Comparison of ENCODE assay signal across 16 cellular contexts in genomic region chr3:51245871-51246270, GRCh38.
DNase-seq lines count a peak whose midpoint lies in the region; ATAC-seq and TF ChIP-seq lines count a peak whose summit lies in the region.
"Had no signal": no experiment of that assay in that cellular context is flagged by ENCODE, and none has a peak within 500 bp of the region (broad histone marks: within the 10 kb centered on the region; RNA-seq: fewer than 3 reads in every experiment).

No MANE protein-coding gene starts in this region.

- H3K4me2 ChIP-seq in PC-9: no peak overlapping the region; the same call in 1 of the 2 replicates
- H3K4me2 ChIP-seq: GM23338 had no signal

- no peaks in the 10 kb centered on the region for H4K20me1 ChIP-seq in PC-9 (ENCODE audit: insufficient read depth)

- TF ChIP-seq CTCF in BJ (IDR thresholded peaks at IDR 0.05; ENCODE audit: insufficient read depth, low read depth, low read length): no peak
- TF ChIP-seq CTCF in HFFc6 (IDR thresholded peaks at IDR 0.05): no peak
- no peak for TF ChIP-seq CTCF in PC-9 (conservative IDR thresholded peaks at IDR 0.05)
- TF ChIP-seq CTCF in vagina (IDR thresholded peaks at IDR 0.05): no peak

- H2AFZ ChIP-seq in PC-9: no peak overlapping the region
- H2AFZ ChIP-seq: GM23338 had no signal

- no peaks in the 10 kb centered on the region for H3K9me2 ChIP-seq in PC-9 (ENCODE audit: insufficient read depth)

- no peak overlapping the region for H3K27ac Mint-ChIP-seq in HFFc6
- no peak overlapping the region for H3K27ac Mint-ChIP-seq in activated CD8-positive, alpha-beta T cell treated with anti-CD3 and anti-CD28 coated beads, Interleukin-2, amount 10 ng/mL, durations not matched to agents 7 days and 5 days
- H3K27ac Mint-ChIP-seq: CD4-positive, alpha-beta T cell; GM23338 had no signal

- no peak overlapping the region for H3K4me3 Mint-ChIP-seq in HFFc6
- H3K4me3 Mint-ChIP-seq in activated CD8-positive, alpha-beta T cell treated with anti-CD3 and anti-CD28 coated beads, Interleukin-2, amount 10 ng/mL, durations not matched to agents 7 days and 5 days: no peak overlapping the region
- H3K4me3 Mint-ChIP-seq: CD4-positive, alpha-beta T cell; GM23338 had no signal

- no peak for ATAC-seq in activated CD8-positive, alpha-beta T cell treated with anti-CD3 and anti-CD28 coated beads, Interleukin-2, amount 10 ng/mL, durations not matched to agents 7 days and 5 days
- no peak for ATAC-seq in HG03354 (IDR thresholded peaks at IDR 0.05; ENCODE audit: poor library complexity, severe bottlenecking, unreplicated experiment)
- ATAC-seq: GM23338 had no signal

- peaks cover 24% of the 10 kb centered on the region for H3K4me1 ChIP-seq in PC-9 (replicated peaks; ENCODE audit: insufficient read depth)
- no peaks in the 10 kb centered on the region for H3K4me1 ChIP-seq in vagina
- H3K4me1 ChIP-seq: BE2C had no signal

- no peaks in the 10 kb centered on the region for H3K9me3 ChIP-seq in PC-9 (ENCODE audit: insufficient read depth, low read depth)
- no peaks in the 10 kb centered on the region for H3K9me3 ChIP-seq in vagina
- H3K9me3 ChIP-seq: BE2C had no signal

- CTCF ChIA-PET in BJ (lab: Yijun Ruan, JAX) (no interaction called here), PC-9 (lab: Charles Lee) (no interaction called here)
- CTCF ChIA-PET in activated CD8-positive, alpha-beta T cell treated with anti-CD3 and anti-CD28 coated beads, Interleukin-2, amount 10 ng/mL, durations not matched to agents 7 days and 5 days (lab: Charles Lee): no interaction called here

- H3F3A ChIP-seq in PC-9 (ENCODE audit: insufficient read depth, low read depth): peaks cover 5% of the 10 kb centered on the region; the same call in 1 of the 2 replicates

- no peak for TF ChIP-seq POLR2A in vagina (IDR thresholded peaks at IDR 0.05)

- no peaks in the 10 kb centered on the region for H3K36me3 Mint-ChIP-seq in HFFc6 (ENCODE audit: low read depth)
- H3K36me3 Mint-ChIP-seq in activated CD8-positive, alpha-beta T cell treated with anti-CD3 and anti-CD28 coated beads, Interleukin-2, amount 10 ng/mL, durations not matched to agents 7 days and 5 days (ENCODE audit: low read depth): no peaks in the 10 kb centered on the region

- intact Hi-C loops in PC-9 (cut with micrococcal nuclease; ENCODE audit: unreplicated experiment) (no loop called here), vagina (cut with DNase I) (no loop called here)

- H3K27ac ChIP-seq in PC-9 (peak overlapping the region; percentile 67), vagina (no peak overlapping the region)
- H3K27ac ChIP-seq: C4-2B had no signal

- POLR2A ChIA-PET in BJ (lab: Charles Lee): no interaction called here
- POLR2A ChIA-PET in PC-9 (lab: Charles Lee; ENCODE audit: unreplicated experiment): no interaction called here
- POLR2A ChIA-PET in activated CD8-positive, alpha-beta T cell treated with anti-CD3 and anti-CD28 coated beads, Interleukin-2, amount 10 ng/mL, durations not matched to agents 7 days and 5 days (lab: Charles Lee): no interaction called here

- DNase-seq in BJ (ENCODE audit: low read depth) (peak; percentile 8), HFFc6 (peak; percentile 0), PC-9 (peak; percentile 2 to 83), vagina (ENCODE audit: extremely low spot score in 2 of 2) (no peak), NCI-H2227 treated with DMSO at 0.1 percent for 48 hours (lab: John Stamatoyannopoulos, UW) (no peak)
- no peak for DNase-seq in activated CD8-positive, alpha-beta T cell treated with anti-CD3 and anti-CD28 coated beads, Interleukin-2, amount 10 ng/mL, durations not matched to agents 7 days and 5 days
- DNase-seq: 8988T; BE2C; CD4-positive, alpha-beta T cell; DMS153; DMS79; HCEC 1CT; KG1 had no signal

- H3K4me3 ChIP-seq in BJ (ENCODE audit: low read depth, low read length) (no peak overlapping the region), PC-9 (no peak overlapping the region), vagina (no peak overlapping the region)
- H3K4me3 ChIP-seq: GM23338 had no signal

- BruUV-seq in PC-9 (replicated peaks; lab: Mats Ljungman, UMichigan): no TSS peak

- H3K27me3 Mint-ChIP-seq in HFFc6 (ENCODE audit: insufficient read depth): no peaks in the 10 kb centered on the region
- no peaks in the 10 kb centered on the region for H3K27me3 Mint-ChIP-seq in activated CD8-positive, alpha-beta T cell treated with anti-CD3 and anti-CD28 coated beads, Interleukin-2, amount 10 ng/mL, durations not matched to agents 7 days and 5 days (ENCODE audit: low read depth)
- H3K27me3 Mint-ChIP-seq: CD4-positive, alpha-beta T cell had no signal

- peaks cover 20% of the 10 kb centered on the region for H3K9me3 Mint-ChIP-seq in HFFc6
- H3K9me3 Mint-ChIP-seq in activated CD8-positive, alpha-beta T cell treated with anti-CD3 and anti-CD28 coated beads, Interleukin-2, amount 10 ng/mL, durations not matched to agents 7 days and 5 days (ENCODE audit: insufficient read depth): peaks cover 3% of the 10 kb centered on the region
- H3K9me3 Mint-ChIP-seq: CD4-positive, alpha-beta T cell had no signal

- H3K4me1 Mint-ChIP-seq in HFFc6 (ENCODE audit: low read depth): no peaks in the 10 kb centered on the region
- no peaks in the 10 kb centered on the region for H3K4me1 Mint-ChIP-seq in activated CD8-positive, alpha-beta T cell treated with anti-CD3 and anti-CD28 coated beads, Interleukin-2, amount 10 ng/mL, durations not matched to agents 7 days and 5 days (ENCODE audit: low read depth)
- H3K4me1 Mint-ChIP-seq: GM23338 had no signal

- no peaks in the 10 kb centered on the region for H3K79me2 ChIP-seq in PC-9 (ENCODE audit: low read depth)

- H3K36me3 ChIP-seq in BJ (ENCODE audit: control insufficient read depth, insufficient read depth, low read length) (no peaks in the 10 kb centered on the region), PC-9 (ENCODE audit: low read depth) (no peaks in the 10 kb centered on the region), vagina (no peaks in the 10 kb centered on the region)
- H3K36me3 ChIP-seq: BE2C had no signal

- no peaks in the 10 kb centered on the region for H3K27me3 ChIP-seq in BJ (ENCODE audit: control insufficient read depth, insufficient read depth, low read length)
- no peaks in the 10 kb centered on the region for H3K27me3 ChIP-seq in PC-9 (ENCODE audit: insufficient read depth, low read depth)
- H3K27me3 ChIP-seq in vagina: no peaks in the 10 kb centered on the region
- H3K27me3 ChIP-seq: BE2C had no signal

Comparison
In these comparisons a context has a peak if more than half of its experiments do, and no peak if none do; other contexts are left out.
1. DNase-seq: peak in BJ (single experiment), HFFc6 (single experiment) and PC-9 (2 of 2); none in vagina (0 of 2), NCI-H2227 treated with DMSO at 0.1 percent for 48 hours (single experiment) and activated CD8-positive, alpha-beta T cell treated with anti-CD3 and anti-CD28 coated beads, Interleukin-2, amount 10 ng/mL, durations not matched to agents 7 days and 5 days (single experiment).